In the genomic region with DNA sequence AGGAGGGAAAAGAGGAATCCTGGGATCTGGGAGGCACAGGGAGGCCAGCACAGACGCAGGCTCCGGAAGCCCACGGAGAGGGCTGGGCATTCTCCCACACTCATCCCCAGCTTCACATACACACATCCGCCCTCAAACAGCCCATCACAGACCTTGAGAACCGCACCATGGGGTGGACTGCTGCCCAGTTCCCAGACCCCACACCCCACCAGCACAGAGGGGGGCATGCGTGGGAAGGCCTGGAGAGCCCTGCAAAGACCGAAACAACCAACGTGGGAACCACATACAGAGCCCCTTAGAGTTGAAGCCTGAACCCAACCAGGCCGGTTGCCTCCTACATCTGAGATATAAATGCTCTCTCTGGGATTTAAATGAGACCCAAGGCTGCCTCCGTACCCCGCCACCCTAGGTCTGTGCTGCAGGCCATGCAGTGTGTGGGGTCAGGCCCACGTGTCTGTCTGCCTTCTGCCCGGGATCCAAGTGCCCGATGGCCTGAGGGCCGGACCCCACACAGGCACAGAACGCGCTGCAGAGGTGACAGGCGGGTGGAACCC, we compare ENCODE assay signal across 30 cellular contexts.
DNase-seq lines count a peak whose midpoint lies in the region; ATAC-seq, FAIRE-seq and TF ChIP-seq lines count a peak whose summit lies in the region.
"Had no signal": no experiment of that assay in that cellular context is flagged by ENCODE, and none has a peak within 500 bp of the region (broad histone marks: within the 10 kb centered on the region; RNA-seq: fewer than 3 reads in every experiment).

No MANE protein-coding gene starts in this region.

- no peaks in the 10 kb centered on the region for H3K23me2 ChIP-seq in H9 (ENCODE audit: insufficient read length, low read depth, low read length, poor library complexity, severe bottlenecking)

- DNase-seq in H9 (peak; percentile 23), WTC11 (ENCODE audit: low spot score) (no peak), kidney (peak; percentile 54), sciatic nerve (ENCODE audit: low spot score) (peak; percentile 30), superior temporal gyrus (ENCODE audit: extremely low spot score) (no peak), NCI-H774 (lab: John Stamatoyannopoulos, UW) (no peak), NCI-H2029 (lab: John Stamatoyannopoulos, UW) (no peak)
- DNase-seq: activated B cell treated with CpG ODN at 0.5 μM for 24 hours; amygdala; C1 segment of cervical spinal cord; Caco-2; colonic mucosa; effector memory CD4-positive, alpha-beta T cell; immature natural killer cell; KBM-7; naive B cell; NCI-H1105; NCI-H187; NCI-H2171; nucleus accumbens; RPMI8226; SJCRH30 had no signal

- no peak overlapping the region for H3K4me2 ChIP-seq in H9 (ENCODE audit: insufficient read depth, insufficient read length, low read length)

- H3K27me3 ChIP-seq in H9 (ENCODE audit: insufficient read depth, low read length): no peaks in the 10 kb centered on the region
- H3K27me3 ChIP-seq: colonic mucosa had no signal

- H2BK20ac ChIP-seq in H9 (ENCODE audit: low read depth, low read length, poor library complexity, severe bottlenecking): no peak overlapping the region

- H3K9me3 ChIP-seq in H9 (ENCODE audit: control insufficient read depth, low read depth, low read length): no peaks in the 10 kb centered on the region
- no peaks in the 10 kb centered on the region for H3K9me3 ChIP-seq in kidney (ENCODE audit: control insufficient read depth in 1 of 2, low read length in 2 of 2)
- H3K9me3 ChIP-seq: Caco-2, colonic mucosa, left lung, SJCRH30 had no signal

- no peak overlapping the region for H2BK12ac ChIP-seq in H9 (ENCODE audit: insufficient read length, low read depth, low read length)

- H3K36me3 Mint-ChIP-seq in H9 (ENCODE audit: insufficient read depth in 1 of 3, low read depth in 3 of 3) (no peaks in the 10 kb centered on the region), WTC11 (no peaks in the 10 kb centered on the region)
- H3K36me3 Mint-ChIP-seq: immature natural killer cell; mesothelial cell of epicardium; stimulated activated memory B cell treated with anti-CD40 and anti-IgM and Interleukin-4, amounts not matched to agents 10 μg/mL and 1 μg/mL and 100 μg/mL, for 72 hours had no signal

- H3K4me1 ChIP-seq in H9 (ENCODE audit: insufficient read depth, low read length): no peaks in the 10 kb centered on the region
- no peaks in the 10 kb centered on the region for H3K4me1 ChIP-seq in kidney (ENCODE audit: control insufficient read depth in 1 of 2, insufficient read depth in 1 of 2, low read depth in 1 of 2, low read length in 2 of 2)
- H3K4me1 ChIP-seq: Caco-2, colonic mucosa, left lung had no signal

- H3K36me3 ChIP-seq in kidney (ENCODE audit: control insufficient read depth in 1 of 2, insufficient read depth in 2 of 2, low read length in 2 of 2): no peaks in the 10 kb centered on the region
- H3K36me3 ChIP-seq: colonic mucosa, left lung, SJCRH30 had no signal

- H3K14ac ChIP-seq in H9 (ENCODE audit: insufficient read depth, low read length): no peak overlapping the region

- H3K4ac ChIP-seq in H9 (ENCODE audit: low read depth, low read length): no peak overlapping the region

- WGBS in H9 (ENCODE audit: extremely low coverage, insufficient read length, low lambda C conversion rate): no CpG with 5 or more reads among the region's 18 CpGs

- no peak overlapping the region for H2AK5ac ChIP-seq in H9 (ENCODE audit: insufficient read length, low read length)

- FAIRE-seq in kidney (lab: Jason Lieb, UNC): no peak
- FAIRE-seq: bronchial epithelial cell, G401.6, HTR-8/SVneo had no signal

- H3K9ac ChIP-seq in H9 (ENCODE audit: extremely low read depth, insufficient read length, low read length) (no peak overlapping the region), kidney (ENCODE audit: low read length in 2 of 2) (no peak overlapping the region)

- intact Hi-C loops in kidney (cut with DNase I): no loop called here
- intact Hi-C loops in sciatic nerve (cut with DNase I): no loop called here

- no peak overlapping the region for H2BK5ac ChIP-seq in H9 (ENCODE audit: insufficient read length, low read length)

- H4K20me1 ChIP-seq in H9 (ENCODE audit: control insufficient read depth, insufficient read depth, insufficient read length): no peaks in the 10 kb centered on the region

- no peak overlapping the region for H3T11ph ChIP-seq in H9 (ENCODE audit: low read length)

- H3K23ac ChIP-seq in H9 (ENCODE audit: insufficient read length, low read depth, low read length): no peak overlapping the region

- no peak overlapping the region for H3K18ac ChIP-seq in H9 (ENCODE audit: insufficient read length, low read depth, low read length)

- no peak overlapping the region for H3K56ac ChIP-seq in H9 (ENCODE audit: insufficient read length, low read depth, low read length)

- no peak overlapping the region for H3K4me3 ChIP-seq in kidney (ENCODE audit: low read length in 2 of 2)
- H3K4me3 ChIP-seq: colonic mucosa, left lung, SJCRH30 had no signal

- no peak overlapping the region for H4K91ac ChIP-seq in H9 (ENCODE audit: insufficient read length, low read depth, low read length)

- no peaks in the 10 kb centered on the region for H3K79me2 ChIP-seq in H9 (ENCODE audit: insufficient read depth, low read length)

- CTCF ChIA-PET in WTC11 (lab: Charles Lee): interaction anchor here (0.8 to 1.5 kb wide), 4 partner anchors 8 to 34 kb away, joined by 3 to 5 read pairs (median 4); no protein-coding TSS in a partner anchor

- no peaks in the 10 kb centered on the region for H3K79me1 ChIP-seq in H9 (ENCODE audit: insufficient read depth, low read depth, low read length, poor library complexity, severe bottlenecking)

- H3K4me3 Mint-ChIP-seq in H9 (no peak overlapping the region), WTC11 (no peak overlapping the region)
- H3K4me3 Mint-ChIP-seq: activated B cell treated with CpG ODN at 0.5 μM for 24 hours; immature natural killer cell; mesothelial cell of epicardium; stimulated activated memory B cell treated with anti-CD40 and anti-IgM and Interleukin-4, amounts not matched to agents 10 μg/mL and 1 μg/mL and 100 μg/mL, for 72 hours had no signal

- no peaks in the 10 kb centered on the region for H3K27me3 Mint-ChIP-seq in H9 (ENCODE audit: low read depth)
- H3K27me3 Mint-ChIP-seq in WTC11 (ENCODE audit: low read depth): peaks cover 2% of the 10 kb centered on the region; the same call in 1 of the 2 replicates

- H3K27ac ChIP-seq in H9 (ENCODE audit: insufficient read length, low read depth, low read length) (no peak overlapping the region), kidney (ENCODE audit: low read depth in 2 of 2, low read length in 2 of 2) (no peak overlapping the region)
- H3K27ac ChIP-seq: colonic mucosa, left lung, SJCRH30 had no signal

- TF ChIP-seq CTCF in H9 (conservative IDR thresholded peaks at IDR 0.05) (no peak), WTC11 (IDR thresholded peaks at IDR 0.05) (no peak), kidney (IDR thresholded peaks at IDR 0.05; ENCODE audit: borderline replicate concordance, extremely low read depth, insufficient read depth) (no peak)

- H2AFZ ChIP-seq in H9 (ENCODE audit: low read length): no peak overlapping the region

- H3K4me1 Mint-ChIP-seq in H9 (peaks cover 33 to 34% of the 10 kb centered on the region in 2 experiments), WTC11 (peaks cover 38% of the 10 kb centered on the region)
- H3K4me1 Mint-ChIP-seq: immature natural killer cell, naive B cell had no signal

- H3K9me3 Mint-ChIP-seq in H9 (no peaks in the 10 kb centered on the region), WTC11 (no peaks in the 10 kb centered on the region)
- H3K9me3 Mint-ChIP-seq: activated B cell treated with CpG ODN at 0.5 μM for 24 hours; activated naive CD4-positive, alpha-beta T cell treated with anti-CD3 and anti-CD28 coated beads, Interleukin-2, amount 50 U/mL, for 72 hours; immature natural killer cell; mesothelial cell of epicardium; naive B cell; stimulated activated memory B cell treated with anti-CD40 and anti-IgM and Interleukin-4, amounts not matched to agents 10 μg/mL and 1 μg/mL and 100 μg/mL, for 72 hours had no signal

- 0 out of 2 replicates have a peak overlapping the region, but pooled peaks have one; percentile 59 for H2BK15ac ChIP-seq in H9 (ENCODE audit: low read depth, low read length)

- no peak overlapping the region for H4K5ac ChIP-seq in H9 (ENCODE audit: insufficient read length, low read depth, low read length)

- POLR2A ChIA-PET in WTC11 (lab: Charles Lee): no interaction called here

- ATAC-seq in WTC11: no peak
- no peak for ATAC-seq in sciatic nerve
- ATAC-seq in HG03460 (IDR thresholded peaks at IDR 0.05; ENCODE audit: unreplicated experiment): no peak
- ATAC-seq: activated naive CD4-positive, alpha-beta T cell treated with anti-CD3 and anti-CD28 coated beads, Interleukin-2, amount 50 U/mL, for 72 hours; left lung; stimulated activated memory B cell treated with anti-CD40 and anti-IgM and Interleukin-4, amounts not matched to agents 10 μg/mL and 1 μg/mL and 100 μg/mL, for 72 hours had no signal

- H2BK120ac ChIP-seq in H9 (ENCODE audit: low read depth, low read length, poor library complexity, severe bottlenecking): no peak overlapping the region

- peak overlapping the region in 1 of 3 experiments; percentile 87; a peak in 4 of 7 replicates for H3K27ac Mint-ChIP-seq in H9
- 0 out of 2 replicates have a peak overlapping the region, but pooled peaks have one; percentile 36 for H3K27ac Mint-ChIP-seq in WTC11
- H3K27ac Mint-ChIP-seq: activated B cell treated with CpG ODN at 0.5 μM for 24 hours; immature natural killer cell; stimulated activated memory B cell treated with anti-CD40 and anti-IgM and Interleukin-4, amounts not matched to agents 10 μg/mL and 1 μg/mL and 100 μg/mL, for 72 hours had no signal

- H4K8ac ChIP-seq in H9 (replicated peaks; ENCODE audit: insufficient read length, low read depth, low read length): no peak overlapping the region

TF ChIP-seq in WTC11, 78 proteins besides CTCF, POLR2A, EP300 and RAD21 (continues in another document):
- TF ChIP-seq ZNF219 (CRISPR knock-in tag; IDR thresholded peaks at IDR 0.05; ENCODE audit: borderline replicate concordance) (no peak), MYBL2 (CRISPR knock-in tag; IDR thresholded peaks at IDR 0.05) (no peak), ZNF671 (CRISPR knock-in tag; IDR thresholded peaks at IDR 0.05) (no peak)
- TF ChIP-seq, protein P1, sequence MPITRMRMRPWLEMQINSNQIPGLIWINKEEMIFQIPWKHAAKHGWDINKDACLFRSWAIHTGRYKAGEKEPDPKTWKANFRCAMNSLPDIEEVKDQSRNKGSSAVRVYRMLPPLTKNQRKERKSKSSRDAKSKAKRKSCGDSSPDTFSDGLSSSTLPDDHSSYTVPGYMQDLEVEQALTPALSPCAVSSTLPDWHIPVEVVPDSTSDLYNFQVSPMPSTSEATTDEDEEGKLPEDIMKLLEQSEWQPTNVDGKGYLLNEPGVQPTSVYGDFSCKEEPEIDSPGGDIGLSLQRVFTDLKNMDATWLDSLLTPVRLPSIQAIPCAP (CRISPR knock-in tag; IDR thresholded peaks at IDR 0.05): no peak
- TF ChIP-seq, protein P2, sequence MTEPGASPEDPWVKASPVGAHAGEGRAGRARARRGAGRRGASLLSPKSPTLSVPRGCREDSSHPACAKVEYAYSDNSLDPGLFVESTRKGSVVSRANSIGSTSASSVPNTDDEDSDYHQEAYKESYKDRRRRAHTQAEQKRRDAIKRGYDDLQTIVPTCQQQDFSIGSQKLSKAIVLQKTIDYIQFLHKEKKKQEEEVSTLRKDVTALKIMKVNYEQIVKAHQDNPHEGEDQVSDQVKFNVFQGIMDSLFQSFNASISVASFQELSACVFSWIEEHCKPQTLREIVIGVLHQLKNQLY (CRISPR knock-in tag; IDR thresholded peaks at IDR 0.05): no peak

Comparison
In these comparisons a context has a peak if more than half of its experiments do, and no peak if none do; other contexts are left out.
1. DNase-seq: peak in H9 (single experiment), kidney (single experiment) and sciatic nerve (single experiment); none in WTC11 (single experiment), superior temporal gyrus (single experiment), NCI-H774 (single experiment) and NCI-H2029 (single experiment).